In the genomic region with DNA sequence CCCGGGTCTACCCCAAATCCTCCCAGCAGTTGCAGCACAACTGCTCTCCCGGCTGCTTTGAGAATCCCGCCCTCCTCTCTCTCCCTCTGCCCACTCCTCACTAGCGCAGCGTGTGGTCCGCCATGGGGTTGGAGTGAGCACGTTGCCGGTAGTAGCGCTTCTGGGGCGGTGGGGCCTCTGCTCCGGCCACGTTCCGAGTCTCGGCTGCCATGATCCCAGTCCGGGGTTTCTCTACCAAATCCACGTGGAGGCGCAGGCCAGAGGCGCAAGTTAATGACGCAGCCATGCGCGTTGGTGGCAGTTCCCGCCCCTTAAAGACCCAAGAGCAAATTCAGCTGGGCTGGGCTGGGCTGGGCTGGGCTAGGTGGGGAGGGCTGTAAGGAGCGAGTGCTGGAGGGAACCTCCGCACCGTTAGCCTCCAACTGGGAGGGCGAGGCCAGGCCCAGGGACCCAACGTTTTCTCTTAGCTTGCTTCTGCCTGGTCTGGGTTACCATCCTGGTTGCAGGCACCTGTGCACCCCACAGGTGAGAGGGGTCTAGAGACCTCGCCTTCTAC, we compare ENCODE assay signal across 8 cellular contexts.
A peak's percentile ranks its signal among the peaks of the same experiment; 100 is the strongest.
DNase-seq lines count a peak whose midpoint lies in the region; ATAC-seq and TF ChIP-seq lines count a peak whose summit lies in the region.

Gene METTL1 (minus strand): TSS at position 233 of the 556 bp plus-strand sequence. CDS start 22 bp downstream, at position 211.

- DNase-seq in AG04449 (ENCODE audit: low read depth, low spot score) (peak; percentile 73), NCI-H2227 (lab: John Stamatoyannopoulos, UW; ENCODE audit: unreplicated experiment) (peak; percentile 94), iris pigment epithelial cell (ENCODE audit: low read depth) (peak; percentile 98)
- DNase-seq in activated CD4-positive, CD25-positive, alpha-beta regulatory T cell (lab: John Stamatoyannopoulos, UW), result peak; percentile 70 to 83 (median 78)
- peak; percentile 90 for DNase-seq in central memory CD4-positive, alpha-beta T cell
- peak; percentile 88 for DNase-seq in stimulated activated CD4-positive, alpha-beta T cell treated with anti-CD3 and anti-CD28 coated beads, Interleukin-12 subunit alpha, Interleukin-12 subunit beta, amount 100 ng/mL, for 4 hours

- CTCF ChIA-PET in AG04449 (lab: Yijun Ruan, JAX), result interaction anchor here (0.8 to 4.2 kb wide), 7 partner anchors 9 to 126 kb away, joined by 3 to 31 read pairs (median 4); partner anchors contain the start of gene TSFM

- no peak for TF ChIP-seq CTCF in AG04449 (IDR thresholded peaks at IDR 0.05; ENCODE audit: insufficient read depth, low read length, missing control alignments)

- POLR2A ChIA-PET in AG04449 (lab: Yijun Ruan, JAX), result interaction anchor here (0.5 to 1.2 kb wide), 8 partner anchors 11 to 124 kb away, joined by 3 to 5 read pairs (median 4); partner anchors contain the start of genes CDK4, TSFM and TSPAN31

- ATAC-seq in GM18873 (IDR thresholded peaks at IDR 0.05; ENCODE audit: low FRiP score, unreplicated experiment) (peak; percentile 82), HG03139 (IDR thresholded peaks at IDR 0.05; ENCODE audit: unreplicated experiment) (peak; percentile 85)

- H3K4me3 ChIP-seq in AG04449 (ENCODE audit: low read depth, low read length), result peak within 1 kb of the TSS; percentile 99

Comparison
In these comparisons a context has a peak if more than half of its experiments do, and no peak if none do; other contexts are left out.
1. Peak in every context shown above with its lines: DNase-seq, ATAC-seq and H3K4me3 ChIP-seq.